In the genomic region with DNA sequence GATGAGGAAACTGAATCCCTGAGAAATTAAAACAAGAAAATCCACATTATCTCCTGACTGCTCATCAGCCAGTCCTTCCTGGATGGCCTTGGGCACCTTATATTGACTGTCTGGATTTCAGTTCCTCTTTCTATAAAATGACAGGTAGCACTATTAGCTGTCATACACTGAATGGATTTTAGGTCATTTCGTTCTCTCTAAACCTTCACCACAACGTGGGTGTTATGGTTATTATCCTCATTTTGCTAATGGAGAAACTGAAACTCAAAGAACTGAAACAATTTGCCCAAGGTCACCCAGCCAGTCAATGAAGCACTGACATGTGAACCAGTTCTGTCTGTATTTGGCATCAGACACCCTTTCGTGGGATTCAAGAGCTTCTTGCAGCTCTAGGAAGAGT, we compare ENCODE assay signal across 12 cellular contexts.
DNase-seq lines count a peak whose midpoint lies in the region; ATAC-seq and TF ChIP-seq lines count a peak whose summit lies in the region.
"Had no signal": no experiment of that assay in that cellular context is flagged by ENCODE, and none has a peak within 500 bp of the region (broad histone marks: within the 10 kb centered on the region; RNA-seq: fewer than 3 reads in every experiment).

No MANE protein-coding gene starts in this region.

- DNase-seq in mammary epithelial cell (no peak), breast epithelium (ENCODE audit: low spot score in 2 of 2) (no peak), testis (peak; percentile 30), SKM-1 treated with dmso at 0.1 percent for 144 hours (lab: John Stamatoyannopoulos, UW; ENCODE audit: unreplicated experiment) (no peak), inferior parietal cortex (ENCODE audit: extremely low spot score) (no peak)
- no peak for DNase-seq in stimulated activated CD4-positive, alpha-beta T cell treated with anti-CD3 and anti-CD28 coated beads, Interleukin-4, amount 100 ng/mL, for 1 hour
- DNase-seq: ACHN; effector CD4-positive, alpha-beta T cell; GF-D8; stimulated activated CD4-positive, alpha-beta T cell treated with anti-CD3 and anti-CD28 coated beads, Interleukin-4, amount 100 ng/mL, for 24 hours had no signal

- CTCF ChIA-PET in mammary epithelial cell (lab: Charles Lee; ENCODE audit: low non-redundant PET): no interaction called here

- H2AFZ ChIP-seq in mammary epithelial cell (ENCODE audit: low read depth, low read length): peak overlapping the region; percentile 16

- no peaks in the 10 kb centered on the region for H4K20me1 ChIP-seq in mammary epithelial cell (ENCODE audit: insufficient read depth, low read length)

- H3K4me1 ChIP-seq in mammary epithelial cell (ENCODE audit: insufficient read depth, low read length) (peaks cover 1% of the 10 kb centered on the region), breast epithelium (no peaks in the 10 kb centered on the region), testis (no peaks in the 10 kb centered on the region)

- no peaks in the 10 kb centered on the region for H3K27me3 ChIP-seq in mammary epithelial cell (ENCODE audit: insufficient read depth, low read length)
- H3K27me3 ChIP-seq in breast epithelium: no peaks in the 10 kb centered on the region
- H3K27me3 ChIP-seq in testis: no peaks in the 10 kb centered on the region

- dilution Hi-C loops in mammary epithelial cell (cut with HindIII; ENCODE audit: low sequenced_read_pairs): loop anchor here (10.0 kb wide), 1 partner anchor 73 kb away; no protein-coding TSS in a partner anchor

- no peaks in the 10 kb centered on the region for H3K79me2 ChIP-seq in mammary epithelial cell (ENCODE audit: insufficient read depth, low read length)

- 15% methylated on average over 3 of the region's 3 CpGs for WGBS in mammary epithelial cell (ENCODE audit: low coverage, missing lambda C conversion rate)
- WGBS in testis, 2 donors: 41 to 48% methylated on average over 3 of the region's 3 CpGs

- H3K4me3 ChIP-seq in mammary epithelial cell (replicated peaks in 1 of 3; ENCODE audit: insufficient read depth in 1 of 3, low read depth in 2 of 3, low read length in 3 of 3) (no peak overlapping the region), breast epithelium (no peak overlapping the region), testis (no peak overlapping the region)

- peak; percentile 99 for ATAC-seq in HG02610 (IDR thresholded peaks at IDR 0.05; ENCODE audit: unreplicated experiment)
- ATAC-seq in HG03457 (IDR thresholded peaks at IDR 0.05; ENCODE audit: unreplicated experiment): peak; percentile 95

- no TSS peak for BruUV-seq in mammary epithelial cell (replicated peaks; lab: Mats Ljungman, UMichigan)

- TF ChIP-seq POLR2A in breast epithelium (IDR thresholded peaks at IDR 0.05) (no peak), testis (IDR thresholded peaks at IDR 0.05) (no peak)

- no peak for TF ChIP-seq CTCF in mammary epithelial cell (conservative IDR thresholded peaks at IDR 0.05 in 1 of 2, IDR thresholded peaks at IDR 0.05 in 1 of 2; ENCODE audit: extremely low read depth in 1 of 2, insufficient read depth in 1 of 2, low read depth in 1 of 2, low read length in 2 of 2)
- no peak for TF ChIP-seq CTCF in breast epithelium (IDR thresholded peaks at IDR 0.05)
- TF ChIP-seq CTCF in testis (IDR thresholded peaks at IDR 0.05): no peak

- in situ Hi-C loops in mammary epithelial cell (cut with MboI; ENCODE audit: low sequenced_read_pairs in 2 of 2): loop anchor here in 1 of 2 donors (25.0 kb wide), 1 partner anchor 530 kb away; no protein-coding TSS in a partner anchor

- H3K9me3 ChIP-seq in mammary epithelial cell (replicated peaks; ENCODE audit: insufficient read depth, low read length) (no peaks in the 10 kb centered on the region), breast epithelium (peaks cover 0 to 10% of the 10 kb centered on the region in 2 donors), testis (no peaks in the 10 kb centered on the region)

- H3K27ac ChIP-seq in mammary epithelial cell (ENCODE audit: insufficient read depth, low read depth, low read length) (no peak overlapping the region), breast epithelium (no peak overlapping the region), testis (no peak overlapping the region)

- H3K36me3 ChIP-seq in mammary epithelial cell (ENCODE audit: insufficient read depth, low read length) (no peaks in the 10 kb centered on the region), breast epithelium (no peaks in the 10 kb centered on the region), testis (ENCODE audit: low read depth, missing control alignments) (no peaks in the 10 kb centered on the region)

- H3K9ac ChIP-seq in mammary epithelial cell (ENCODE audit: insufficient read depth, low read length): no peak overlapping the region

- H3K4me2 ChIP-seq in mammary epithelial cell (ENCODE audit: insufficient read depth, low read depth, low read length): no peak overlapping the region

- intact Hi-C loops in mammary epithelial cell (cut with micrococcal nuclease) (no loop called here), breast epithelium (cut with DNase I; ENCODE audit: low total_unique reads) (no loop called here), testis (cut with DNase I; ENCODE audit: low total_unique reads) (no loop called here)
